ENCODE assay signal across 15 cellular contexts in genomic region chr1:224300346-224300745, GRCh38. TPM values are rescaled to one million over a fixed set of nuclear protein-coding genes. Genes with fewer than 3 reads are reported as not detected.
DNase-seq lines count a peak whose midpoint lies in the region; ATAC-seq, FAIRE-seq and TF ChIP-seq lines count a peak whose summit lies in the region.
"Had no signal": no experiment of that assay in that cellular context is flagged by ENCODE, and none has a peak within 500 bp of the region (broad histone marks: within the 10 kb centered on the region; RNA-seq: fewer than 3 reads in every experiment).

No MANE protein-coding gene starts in this region.

- no peak for FAIRE-seq in bronchial epithelial cell (lab: Jason Lieb, UNC)

- no peak overlapping the region for H3K23ac ChIP-seq in mesenchymal stem cell (ENCODE audit: low read length in 2 of 2)

- H3K18ac ChIP-seq in mesenchymal stem cell (ENCODE audit: low read depth in 1 of 2, low read length in 2 of 2): no peak overlapping the region

- H3K9ac ChIP-seq in mesenchymal stem cell (ENCODE audit: low read length): no peak overlapping the region

- H3K79me1 ChIP-seq in mesenchymal stem cell (replicated peaks; ENCODE audit: low read length, poor library complexity, severe bottlenecking): peaks cover 12% of the 10 kb centered on the region

- H3K27ac ChIP-seq in mesenchymal stem cell (ENCODE audit: low read length, poor library complexity, severe bottlenecking): peak overlapping the region; percentile 20
- H3K27ac ChIP-seq: lower lobe of right lung, vagina had no signal

- 3% methylated on average over 2 of the region's 2 CpGs for WGBS in mesenchymal stem cell

- H2BK12ac ChIP-seq in mesenchymal stem cell (ENCODE audit: low read length in 2 of 2): no peak overlapping the region

- H3K4ac ChIP-seq in mesenchymal stem cell (ENCODE audit: low read depth in 1 of 2, low read length in 2 of 2): no peak overlapping the region

- H3K36me3 ChIP-seq in bronchial epithelial cell (ENCODE audit: control insufficient read depth, insufficient read depth, low read length) (peaks cover 10% of the 10 kb centered on the region), mesenchymal stem cell (ENCODE audit: control insufficient read depth in 1 of 2, insufficient read depth in 2 of 2, low read depth in 1 of 2, low read length in 2 of 2) (peaks cover 30 to 88% of the 10 kb centered on the region in 2 experiments)

- H2AK5ac ChIP-seq in mesenchymal stem cell (ENCODE audit: low read length, severe bottlenecking): no peak overlapping the region

- H4K91ac ChIP-seq in mesenchymal stem cell (ENCODE audit: low read length): no peak overlapping the region

- H3K4me2 ChIP-seq in mesenchymal stem cell (ENCODE audit: low read length, poor library complexity, severe bottlenecking): no peak overlapping the region

- DNase-seq in COLO829 (ENCODE audit: low spot score) (peak; percentile 20), MV-4-11 (lab: John Stamatoyannopoulos, UW) (peak; percentile 41), bronchial epithelial cell (ENCODE audit: low read depth) (peak; percentile 89), mesenchymal stem cell (peak; percentile 77), COLO668 (lab: John Stamatoyannopoulos, UW; ENCODE audit: unreplicated experiment) (no peak), T-helper 9 cell (no peak)
- DNase-seq in activated CD4-positive, alpha-beta T cell treated with anti-CD3 and anti-CD28 coated beads, Interleukin-2, amount 50 U/mL, for 4 hours: no peak
- DNase-seq: activated CD8-positive, alpha-beta T cell treated with anti-CD3 and anti-CD28 coated beads for 36 hours; activated naive CD8-positive, alpha-beta T cell treated with anti-CD3 and anti-CD28 coated beads, Interleukin-2, amount 10 ng/mL, durations not matched to agents 7 days and 5 days; DMS153; erythroblast; lower lobe of right lung; NCI-H510A had no signal

- no peak overlapping the region for H2BK120ac ChIP-seq in mesenchymal stem cell (ENCODE audit: low read depth, low read length)

- no peak overlapping the region for H2BK15ac ChIP-seq in mesenchymal stem cell (ENCODE audit: low read depth, poor library complexity, severe bottlenecking)

- H3K27me3 ChIP-seq in bronchial epithelial cell (ENCODE audit: control insufficient read depth, insufficient read depth, low read length): no peaks in the 10 kb centered on the region
- no peaks in the 10 kb centered on the region for H3K27me3 ChIP-seq in mesenchymal stem cell (ENCODE audit: control insufficient read depth in 1 of 2, insufficient read depth in 1 of 2, low read length in 2 of 2)
- H3K27me3 ChIP-seq: vagina had no signal

- no peak for ATAC-seq in GM21723 (IDR thresholded peaks at IDR 0.05; ENCODE audit: unreplicated experiment)
- ATAC-seq: activated CD8-positive, alpha-beta T cell treated with anti-CD3 and anti-CD28 coated beads for 36 hours; lower lobe of right lung had no signal

- H4K8ac ChIP-seq in mesenchymal stem cell (ENCODE audit: low read length): no peak overlapping the region

- peaks cover 1% of the 10 kb centered on the region for H3K4me1 ChIP-seq in mesenchymal stem cell (ENCODE audit: control insufficient read depth, insufficient read depth, low read depth, low read length)
- H3K4me1 ChIP-seq: vagina had no signal

- H3K4me3 ChIP-seq in bronchial epithelial cell (ENCODE audit: low read depth, low read length): no peak overlapping the region
- H3K4me3 ChIP-seq in mesenchymal stem cell (ENCODE audit: insufficient read depth in 1 of 2, low read depth in 1 of 2, low read length in 2 of 2): no peak overlapping the region
- H3K4me3 ChIP-seq: lower lobe of right lung, vagina had no signal

- no peak overlapping the region for H3K14ac ChIP-seq in mesenchymal stem cell (ENCODE audit: low read length in 2 of 2)

- H3K9me3 ChIP-seq in mesenchymal stem cell (ENCODE audit: control insufficient read depth, low read length): no peaks in the 10 kb centered on the region
- H3K9me3 ChIP-seq: lower lobe of right lung, vagina had no signal

- H2AFZ ChIP-seq in mesenchymal stem cell (ENCODE audit: low read depth, low read length): no peak overlapping the region

- TF ChIP-seq CTCF in bronchial epithelial cell (IDR thresholded peaks at IDR 0.05; ENCODE audit: insufficient read depth, low read length, severe bottlenecking): no peak

- no peak overlapping the region for H2BK5ac ChIP-seq in mesenchymal stem cell (ENCODE audit: low read depth, low read length, poor library complexity, severe bottlenecking)

RNA-seq across cellular contexts. Expression of gene NVL, which starts 29.6 kb away (rescaled TPM):
- total RNA-seq in bronchial epithelial cell: 15.5 and 23.7 TPM in 2 replicates
- polyA plus RNA-seq in mesenchymal stem cell (2013, experiment 1 of 2): 20.2 TPM
- polyA plus RNA-seq in mesenchymal stem cell (2013, experiment 2 of 2): 21.9 TPM

RNA-seq across cellular contexts. Expression of gene CNIH4, which starts 56.3 kb away (rescaled TPM):
- total RNA-seq in bronchial epithelial cell: 70.3 and 146 TPM in 2 replicates
- 109 TPM for polyA plus RNA-seq in mesenchymal stem cell (2013, experiment 1 of 2)
- 118 TPM for polyA plus RNA-seq in mesenchymal stem cell (2013, experiment 2 of 2)

Comparison
In these comparisons a context has a peak if more than half of its experiments do, and no peak if none do; other contexts are left out.
1. DNase-seq: peak in COLO829 (single experiment), MV-4-11 (single experiment), bronchial epithelial cell (single experiment) and mesenchymal stem cell (single experiment); none in COLO668 (single experiment), activated CD4-positive, alpha-beta T cell treated with anti-CD3 and anti-CD28 coated beads, Interleukin-2, amount 50 U/mL, for 4 hours (0 of 2) and T-helper 9 cell (single experiment).